In genomic region chr1:161950377-161950776, GRCh38 we compare ENCODE assay signal across 23 cellular contexts.
"Had no signal": no experiment of that assay in that cellular context is flagged by ENCODE, and none has a peak within 500 bp of the region (broad histone marks: within the 10 kb centered on the region; RNA-seq: fewer than 3 reads in every experiment).

No MANE protein-coding gene starts in this region.

- H3K27ac Mint-ChIP-seq: mesothelial cell of epicardium had no signal

- H3K9me3 ChIP-seq: esophagus muscularis mucosa, heart right ventricle, left lung, lower lobe of right lung, mucosa of descending colon had no signal

- H3K4me3 ChIP-seq: coronary artery, dorsolateral prefrontal cortex, esophagus muscularis mucosa, heart right ventricle, left lung, lower lobe of right lung, mucosa of descending colon had no signal

- ATAC-seq: foreskin keratinocyte, heart right ventricle, left cardiac atrium, left lung, left ventricle myocardium superior, lower lobe of right lung, mucosa of descending colon had no signal

- H3K4me3 Mint-ChIP-seq: mesothelial cell of epicardium had no signal

- FAIRE-seq: colon, endothelial cell of umbilical vein, frontal cortex, islet of Langerhans, keratinocyte had no signal

- H3K36me3 ChIP-seq: esophagus muscularis mucosa, lower lobe of right lung had no signal

- DNase-seq: dermis blood vessel endothelial cell; dorsolateral prefrontal cortex; effector CD4-positive, alpha-beta T cell; effector memory CD4-positive, alpha-beta T cell; foreskin keratinocyte; glutamatergic neuron; head of caudate nucleus; heart right ventricle; hippocampal formation; left cardiac atrium; left lung; left ventricle myocardium superior; lower lobe of right lung; mesenchymal stem cell; mucosa of descending colon had no signal

- H3K27ac ChIP-seq: coronary artery, dorsolateral prefrontal cortex, esophagus muscularis mucosa, foreskin keratinocyte, heart right ventricle, left lung, lower lobe of right lung had no signal

- H3K27me3 ChIP-seq: dorsolateral prefrontal cortex, esophagus muscularis mucosa, foreskin keratinocyte, heart right ventricle, left lung had no signal
